ENCODE assay signal across 13 cellular contexts in genomic region chr1:77504986-77505385, GRCh38.
DNase-seq lines count a peak whose midpoint lies in the region; ATAC-seq and TF ChIP-seq lines count a peak whose summit lies in the region.
"Had no signal": no experiment of that assay in that cellular context is flagged by ENCODE, and none has a peak within 500 bp of the region (broad histone marks: within the 10 kb centered on the region; RNA-seq: fewer than 3 reads in every experiment).

No MANE protein-coding gene starts in this region.

- H3K4me1 ChIP-seq in BLaER1 (peaks cover 11% of the 10 kb centered on the region), left lung (peaks cover 0 to 5% of the 10 kb centered on the region in 2 donors), foreskin keratinocyte (no peaks in the 10 kb centered on the region)
- H3K4me1 ChIP-seq: testis had no signal

- TF ChIP-seq POLR2A in NB4 (IDR thresholded peaks at IDR 0.05; ENCODE audit: extremely low read depth, insufficient read length) = no peak

- ATAC-seq in GM21367 (IDR thresholded peaks at IDR 0.05; ENCODE audit: unreplicated experiment) = peak; percentile 60
- ATAC-seq in GM18873 (IDR thresholded peaks at IDR 0.05; ENCODE audit: low FRiP score, unreplicated experiment) = no peak
- no peak for ATAC-seq in left lung
- no peak for ATAC-seq in foreskin keratinocyte
- no peak for ATAC-seq in GM21723 (IDR thresholded peaks at IDR 0.05; ENCODE audit: unreplicated experiment)
- ATAC-seq: effector memory CD8-positive, alpha-beta T cell had no signal

- H3K27me3 ChIP-seq in BLaER1 (no peaks in the 10 kb centered on the region), left lung (no peaks in the 10 kb centered on the region), foreskin keratinocyte (peaks cover 2% of the 10 kb centered on the region)
- H3K27me3 ChIP-seq: testis had no signal

- no peaks in the 10 kb centered on the region for H3K36me3 ChIP-seq in BLaER1
- H3K36me3 ChIP-seq in left lung = no peaks in the 10 kb centered on the region

- no peaks in the 10 kb centered on the region for H4K20me1 ChIP-seq in BLaER1

- intact Hi-C loops in left lung (cut with DNase I) = no loop called here

- peak; percentile 47 for DNase-seq in NB4 (ENCODE audit: low read depth)
- peak; percentile 32 for DNase-seq in fibroblast of mammary gland (ENCODE audit: low read depth)
- DNase-seq in left lung = no peak
- DNase-seq in foreskin keratinocyte = no peak
- DNase-seq: activated T-cell treated with anti-CD3 and anti-CD28 coated beads, Interleukin-2, amount 50 U/mL, for 24 hours; effector memory CD8-positive, alpha-beta T cell; NCI-H2171 treated with DMSO at 0.1 percent for 48 hours; retina; testis had no signal

- H3K4me2 ChIP-seq in BLaER1 = 0 out of 2 replicates have a peak overlapping the region, but pooled peaks have one; percentile 1

- H3K9me3 ChIP-seq in BLaER1 (no peaks in the 10 kb centered on the region), left lung (no peaks in the 10 kb centered on the region)
- H3K9me3 ChIP-seq: testis had no signal

- TF ChIP-seq CTCF in NB4 (IDR thresholded peaks at IDR 0.05; ENCODE audit: low read depth, low read length) = no peak
- TF ChIP-seq CTCF in fibroblast of mammary gland (conservative IDR thresholded peaks at IDR 0.05; ENCODE audit: control insufficient read depth, insufficient read depth, low read depth, low read length) = no peak
- TF ChIP-seq CTCF in left lung (IDR thresholded peaks at IDR 0.05) = no peak
- TF ChIP-seq CTCF in foreskin keratinocyte (conservative IDR thresholded peaks at IDR 0.05) = no peak

- H3K27ac ChIP-seq in BLaER1 (no peak overlapping the region), left lung (no peak overlapping the region), foreskin keratinocyte (no peak overlapping the region)
- H3K27ac ChIP-seq: testis had no signal

- H3K4me3 ChIP-seq in BLaER1 (no peak overlapping the region), NB4 (ENCODE audit: low read depth, low read length) (no peak overlapping the region), fibroblast of mammary gland (ENCODE audit: control insufficient read depth, low read depth, low read length) (no peak overlapping the region), left lung (no peak overlapping the region)
- H3K4me3 ChIP-seq: testis had no signal

- H3K9ac ChIP-seq in BLaER1 = no peak overlapping the region

Comparison
In these comparisons a context has a peak if more than half of its experiments do, and no peak if none do; other contexts are left out.
1. DNase-seq: peak in NB4 (single experiment) and fibroblast of mammary gland (single experiment); none in left lung (0 of 2) and foreskin keratinocyte (0 of 2).